In the genomic region with DNA sequence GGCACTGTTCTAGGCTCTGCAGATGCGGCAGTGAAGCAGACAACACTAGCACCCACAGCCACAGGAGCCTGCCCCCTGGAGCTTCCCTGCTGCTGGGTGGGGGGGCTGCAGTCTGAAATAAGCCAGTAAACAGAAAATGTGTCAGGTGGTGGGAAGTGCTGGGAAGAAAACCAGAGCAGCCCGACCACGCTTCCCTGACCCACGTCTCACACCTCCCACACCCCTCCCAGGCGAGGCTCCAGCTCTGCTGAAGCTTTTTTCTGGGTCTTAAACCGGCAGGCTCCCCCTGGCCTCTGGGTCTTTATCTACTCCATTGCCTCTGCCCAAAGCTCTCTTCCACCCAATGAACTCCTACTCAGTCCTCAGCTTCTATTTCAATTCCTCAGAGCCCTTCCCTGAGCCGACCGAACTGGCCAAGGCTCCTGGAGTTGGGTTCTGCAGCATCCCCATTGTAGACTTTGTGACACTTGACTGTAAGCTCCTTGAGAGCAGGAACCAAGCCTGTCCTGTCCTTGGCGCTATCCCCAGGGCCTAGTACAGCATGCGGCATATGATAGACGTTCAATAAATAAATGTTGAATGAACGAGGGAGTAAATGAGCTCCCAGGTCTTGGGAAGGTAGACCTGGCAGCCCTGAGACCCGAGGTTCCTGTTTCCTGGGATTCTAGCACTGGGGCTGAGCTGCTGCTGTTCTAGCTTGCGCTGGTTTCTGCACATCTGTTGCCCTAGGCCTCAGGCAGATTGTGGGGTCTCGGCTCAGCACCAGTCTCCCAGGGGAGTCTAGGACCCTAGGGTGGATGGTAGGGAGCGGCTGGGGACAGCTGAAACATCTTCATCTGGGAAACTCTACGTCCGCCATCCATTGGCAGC, we compare ENCODE assay signal across 23 cellular contexts. TPM values are rescaled to one million over a fixed set of nuclear protein-coding genes. Genes with fewer than 3 reads are reported as not detected.
DNase-seq lines count a peak whose midpoint lies in the region; ATAC-seq and TF ChIP-seq lines count a peak whose summit lies in the region.
"Had no signal": no experiment of that assay in that cellular context is flagged by ENCODE, and none has a peak within 500 bp of the region (broad histone marks: within the 10 kb centered on the region; RNA-seq: fewer than 3 reads in every experiment).

No MANE protein-coding gene starts in this region.

- no peak overlapping the region for H3K18ac ChIP-seq in IMR-90 (ENCODE audit: low read depth, low read length)
- H3K18ac ChIP-seq in mesendoderm (ENCODE audit: low read length): no peak overlapping the region

- H3K36me3 ChIP-seq in BLaER1 treated with 17β-estradiol and CSF1 and Interleukin-3, amounts not matched to agents 10 nM and 100 nM: peaks cover 0 to 15% (median 6%) of the 10 kb centered on the region in 11 experiments; a peak in 13 of 22 replicates
- H3K36me3 ChIP-seq in IMR-90 (ENCODE audit: control insufficient read depth, insufficient read depth, low read length) (no peaks in the 10 kb centered on the region), mesendoderm (ENCODE audit: control insufficient read depth, insufficient read depth, low read length) (no peaks in the 10 kb centered on the region)
- H3K36me3 ChIP-seq: HAP-1 had no signal

- H3K4me1 ChIP-seq in BLaER1 treated with 17β-estradiol and CSF1 and Interleukin-3, amounts not matched to agents 10 nM and 100 nM: peaks cover 34 to 91% (median 81%) of the 10 kb centered on the region in 10 experiments
- H3K4me1 ChIP-seq in IMR-90 (ENCODE audit: control insufficient read depth, insufficient read depth, low read length) (peaks cover 4% of the 10 kb centered on the region), mesendoderm (ENCODE audit: control insufficient read depth, low read depth, low read length) (no peaks in the 10 kb centered on the region)
- H3K4me1 ChIP-seq: HAP-1 had no signal

- no peak for TF ChIP-seq RAD21 in IMR-90 (IDR thresholded peaks at IDR 0.05; ENCODE audit: low read length)

- in situ Hi-C loops in IMR-90 (cut with MboI; ENCODE audit: low sequenced_read_pairs): no loop called here

- peak overlapping the region; percentile 94 for H3K27ac Mint-ChIP-seq in stimulated activated memory B cell treated with anti-CD40 and anti-IgM and Interleukin-4, amounts not matched to agents 10 μg/mL and 1 μg/mL and 100 μg/mL, for 72 hours
- H3K27ac Mint-ChIP-seq: CD8-positive, alpha-beta T cell; GM23338 had no signal

- H3K4me1 Mint-ChIP-seq in stimulated activated memory B cell treated with anti-CD40 and anti-IgM and Interleukin-4, amounts not matched to agents 10 μg/mL and 1 μg/mL and 100 μg/mL, for 72 hours: peaks cover 51% of the 10 kb centered on the region
- H3K4me1 Mint-ChIP-seq: GM23338 had no signal

- CTCF ChIA-PET in IMR-90 (lab: Yijun Ruan, JAX): no interaction called here

- H3K27me3 Mint-ChIP-seq in stimulated activated memory B cell treated with anti-CD40 and anti-IgM and Interleukin-4, amounts not matched to agents 10 μg/mL and 1 μg/mL and 100 μg/mL, for 72 hours: no peaks in the 10 kb centered on the region

- H3K23ac ChIP-seq in IMR-90 (ENCODE audit: low read depth, low read length): no peak overlapping the region
- peak overlapping the region; percentile 24 for H3K23ac ChIP-seq in mesendoderm (ENCODE audit: low read length)

- no peak overlapping the region for H2BK120ac ChIP-seq in IMR-90 (ENCODE audit: low read depth, low read length)
- H2BK120ac ChIP-seq in mesendoderm (ENCODE audit: low read depth, low read length): no peak overlapping the region

- dilution Hi-C loops in IMR-90 (cut with HindIII; ENCODE audit: low sequenced_read_pairs, unreplicated experiment): no loop called here

- H3K4me2 ChIP-seq in BLaER1 treated with 17β-estradiol and CSF1 and Interleukin-3, amounts not matched to agents 10 nM and 100 nM: peak overlapping the region; percentile 69 to 97 (median 82); a peak in 21 of 22 replicates
- no peak overlapping the region for H3K4me2 ChIP-seq in IMR-90 (ENCODE audit: low read depth, low read length)
- H3K4me2 ChIP-seq in mesendoderm (ENCODE audit: low read length): no peak overlapping the region
- H3K4me2 ChIP-seq: GM23338 had no signal

- POLR2A ChIA-PET in IMR-90 (lab: Charles Lee; ENCODE audit: unreplicated experiment): interaction anchor here (0.8 kb wide), 1 partner anchor 130 kb away, joined by 3 read pairs; no protein-coding TSS in a partner anchor

- no peak overlapping the region for H2AK5ac ChIP-seq in IMR-90 (ENCODE audit: low read depth, low read length)
- H2AK5ac ChIP-seq in mesendoderm (ENCODE audit: low read length): no peak overlapping the region

- H3K56ac ChIP-seq in IMR-90 (ENCODE audit: extremely low read depth, insufficient read depth, low read length): no peak overlapping the region
- no peak overlapping the region for H3K56ac ChIP-seq in mesendoderm (ENCODE audit: low read length)

- no peak for ATAC-seq in IMR-90 (ENCODE audit: low read depth)
- ATAC-seq in stimulated activated memory B cell treated with anti-CD40 and anti-IgM and Interleukin-4, amounts not matched to agents 10 μg/mL and 1 μg/mL and 100 μg/mL, for 72 hours: no peak
- ATAC-seq: CD8-positive, alpha-beta T cell; GM23338 had no signal

- H2BK15ac ChIP-seq in IMR-90 (ENCODE audit: low read depth, low read length): no peak overlapping the region
- H2BK15ac ChIP-seq in mesendoderm (replicated peaks; ENCODE audit: low read depth): no peak overlapping the region

- intact Hi-C loops in IMR-90 (cut with micrococcal nuclease): no loop called here

- TF ChIP-seq POLR2A in IMR-90 (IDR thresholded peaks at IDR 0.05; ENCODE audit: low read depth, low read length): no peak

- peak overlapping the region in 8 of 11 experiments; percentile 60 to 91 (median 83); a peak in 11 of 22 replicates for H3K27ac ChIP-seq in BLaER1 treated with 17β-estradiol and CSF1 and Interleukin-3, amounts not matched to agents 10 nM and 100 nM
- no peak overlapping the region for H3K27ac ChIP-seq in IMR-90 (ENCODE audit: insufficient read depth, low read length)
- H3K27ac ChIP-seq in mesendoderm (ENCODE audit: low read depth, low read length): no peak overlapping the region
- H3K27ac ChIP-seq: KMS-11, RWPE1, SK-N-MC had no signal

- H4K5ac ChIP-seq in IMR-90 (ENCODE audit: low read depth, low read length) (no peak overlapping the region), mesendoderm (ENCODE audit: low read length) (no peak overlapping the region)

- no peaks in the 10 kb centered on the region for H3K9me3 ChIP-seq in BLaER1 treated with 17β-estradiol and CSF1 and Interleukin-3, amounts not matched to agents 10 nM and 100 nM (replicated peaks in 1 of 11)
- H3K9me3 ChIP-seq in IMR-90 (ENCODE audit: control insufficient read depth, insufficient read depth, low read length): no peaks in the 10 kb centered on the region
- H3K9me3 ChIP-seq: HAP-1 had no signal

- H3K9me3 Mint-ChIP-seq in stimulated activated memory B cell treated with anti-CD40 and anti-IgM and Interleukin-4, amounts not matched to agents 10 μg/mL and 1 μg/mL and 100 μg/mL, for 72 hours: no peaks in the 10 kb centered on the region
- H3K9me3 Mint-ChIP-seq: CD8-positive, alpha-beta T cell had no signal

- H4K20me1 ChIP-seq in BLaER1 treated with 17β-estradiol and CSF1 and Interleukin-3, amounts not matched to agents 10 nM and 100 nM: peaks cover 0 to 15% (median 0%) of the 10 kb centered on the region in 11 experiments; a peak in 3 of 22 replicates
- H4K20me1 ChIP-seq in IMR-90 (ENCODE audit: insufficient read depth, low read length): 0 out of 2 replicates have a peak, but pooled peaks cover 3% of the 10 kb centered on the region

- H3K4ac ChIP-seq in IMR-90 (ENCODE audit: low read depth, low read length): no peak overlapping the region
- no peak overlapping the region for H3K4ac ChIP-seq in mesendoderm (ENCODE audit: low read depth, low read length)

- H3K79me1 ChIP-seq in IMR-90 (ENCODE audit: low read depth in 1 of 2, low read length in 2 of 2) (no peaks in the 10 kb centered on the region), mesendoderm (ENCODE audit: low read length) (no peaks in the 10 kb centered on the region)

- H2AK9ac ChIP-seq in IMR-90 (replicated peaks; ENCODE audit: low read depth, low read length, poor library complexity): peak overlapping the region; percentile 5

- WGBS in IMR-90 (ENCODE audit: extremely low coverage in 2 of 2, insufficient read length in 1 of 2), 2 experiments: 93% methylated on average over 8 of the region's 18 CpGs; no CpG with 5 or more reads in 1 of the 2 experiments
- no CpG with 5 or more reads among the region's 18 CpGs for WGBS in mesendoderm (ENCODE audit: extremely low coverage, insufficient coverage, low lambda C conversion rate)

- no peak overlapping the region for H2BK5ac ChIP-seq in IMR-90 (ENCODE audit: low read depth, low read length, poor library complexity, severe bottlenecking)
- H2BK5ac ChIP-seq in mesendoderm (ENCODE audit: low read length): no peak overlapping the region

- no peak overlapping the region for H4K91ac ChIP-seq in IMR-90 (ENCODE audit: insufficient read depth, low read depth, low read length)

- H3K27me3 ChIP-seq in BLaER1 treated with 17β-estradiol and CSF1 and Interleukin-3, amounts not matched to agents 10 nM and 100 nM: no peaks in the 10 kb centered on the region
- H3K27me3 ChIP-seq in IMR-90 (ENCODE audit: control insufficient read depth, insufficient read depth, low read length) (peaks cover 13% of the 10 kb centered on the region; the same call in 1 of the 2 replicates), mesendoderm (ENCODE audit: insufficient read depth, low read length, poor library complexity) (no peaks in the 10 kb centered on the region)

- H4K8ac ChIP-seq in IMR-90 (ENCODE audit: low read depth in 2 of 2, low read length in 2 of 2) (no peak overlapping the region), mesendoderm (ENCODE audit: low read depth, low read length) (no peak overlapping the region)

- no peaks in the 10 kb centered on the region for H3K36me3 Mint-ChIP-seq in stimulated activated memory B cell treated with anti-CD40 and anti-IgM and Interleukin-4, amounts not matched to agents 10 μg/mL and 1 μg/mL and 100 μg/mL, for 72 hours

- no peak for TF ChIP-seq CTCF in IMR-90 (conservative IDR thresholded peaks at IDR 0.05; ENCODE audit: low read depth, low read length)

- H3K9me1 ChIP-seq in IMR-90 (ENCODE audit: insufficient read depth, low read length): no peaks in the 10 kb centered on the region

- no peak overlapping the region for H3K4me3 Mint-ChIP-seq in stimulated activated memory B cell treated with anti-CD40 and anti-IgM and Interleukin-4, amounts not matched to agents 10 μg/mL and 1 μg/mL and 100 μg/mL, for 72 hours
- H3K4me3 Mint-ChIP-seq: CD8-positive, alpha-beta T cell; GM23338 had no signal

- DNase-seq in IMR-90: no peak
- no peak for DNase-seq in mesendoderm
- DNase-seq in cerebellar cortex (ENCODE audit: low spot score): no peak
- no peak for DNase-seq in NCI-H1092 treated with DMSO at 0.1 percent for 48 hours (lab: John Stamatoyannopoulos, UW)
- DNase-seq in activated T-cell treated with anti-CD3 and anti-CD28 coated beads for 4 hours: no peak
- DNase-seq: C1 segment of cervical spinal cord; CD8-positive, alpha-beta T cell; GDM1; NCI-H1105; NCI-H146; NCI-H2029 treated with DMSO at 0.1 percent for 48 hours; NCI-H510A treated with DMSO at 0.1 percent for 48 hours; NCI-H774; NK-92 treated with Interleukin-12 subunit alpha and Interleukin-12 subunit beta, amount 100 ng/mL, for 24 hours; SHP77 treated with DMSO at 0.1 percent for 48 hours had no signal

- no TSS peak for BruUV-seq in IMR-90 (replicated peaks; lab: Mats Ljungman, UMichigan)

- H2BK20ac ChIP-seq in IMR-90 (ENCODE audit: low read depth, low read length): no peak overlapping the region

- no peak overlapping the region for H3K4me3 ChIP-seq in BLaER1 treated with 17β-estradiol and CSF1 and Interleukin-3, amounts not matched to agents 10 nM and 100 nM
- no peak overlapping the region for H3K4me3 ChIP-seq in IMR-90 (ENCODE audit: insufficient read depth, low read depth, low read length)
- no peak overlapping the region for H3K4me3 ChIP-seq in mesendoderm (ENCODE audit: low read length)
- H3K4me3 ChIP-seq: GM23338, HAP-1, SK-N-MC had no signal

- no peak overlapping the region for H3K14ac ChIP-seq in IMR-90 (replicated peaks; ENCODE audit: low read depth, low read length)

- H2AFZ ChIP-seq in IMR-90 (replicated peaks; ENCODE audit: low read length, poor library complexity): peak overlapping the region; percentile 23
- H2AFZ ChIP-seq: GM23338 had no signal

- H3K9ac ChIP-seq in BLaER1 treated with 17β-estradiol and CSF1 and Interleukin-3, amounts not matched to agents 10 nM and 100 nM: peak overlapping the region in 5 of 11 experiments; percentile 57 to 76 (median 74); a peak in 6 of 22 replicates
- no peak overlapping the region for H3K9ac ChIP-seq in IMR-90 (ENCODE audit: low read depth, low read length)
- no peak overlapping the region for H3K9ac ChIP-seq in mesendoderm (ENCODE audit: low read length)
- H3K9ac ChIP-seq: KMS-11 had no signal

- H3K79me2 ChIP-seq in mesendoderm (ENCODE audit: control insufficient read depth, insufficient read depth, low read length): no peaks in the 10 kb centered on the region

RNA-seq across cellular contexts. Expression of a gene that starts 18.4 kb away (rescaled TPM):
- total RNA-seq in IMR-90 (2012; rRNA removed): 12.2 and 14.2 TPM in 2 replicates
- 23.7 and 28.7 TPM in 2 replicates for polyA plus RNA-seq in IMR-90 (2012; rRNA removed)
- 12.9 and 18.5 TPM in 2 replicates for polyA plus RNA-seq in IMR-90 (2012; cell fraction: cytosol; rRNA removed)
- 74.8 and 224 TPM in 2 replicates for polyA plus RNA-seq in IMR-90 (2012; cell fraction: nucleus; rRNA removed; ENCODE audit: low replicate concordance)
- 36.6 TPM for polyA plus RNA-seq in mesendoderm (2013, experiment 1 of 2)
- 38.8 TPM for polyA plus RNA-seq in mesendoderm (2013, experiment 2 of 2)

RNA-seq across cellular contexts. Expression of a gene that starts 25.4 kb away (rescaled TPM):
- total RNA-seq in IMR-90 (2012; rRNA removed): under 0.01 TPM in 2 replicates
- 0.31 and 0.37 TPM in 2 replicates for polyA plus RNA-seq in IMR-90 (2012; rRNA removed)
- 0.35 and 0.56 TPM in 2 replicates for polyA plus RNA-seq in IMR-90 (2012; cell fraction: cytosol; rRNA removed)
- polyA plus RNA-seq in IMR-90 (2012; cell fraction: nucleus; rRNA removed; ENCODE audit: low replicate concordance): 0.54 and 0.72 TPM in 2 replicates
- 10.3 TPM for polyA plus RNA-seq in mesendoderm (2013, experiment 1 of 2)
- polyA plus RNA-seq in mesendoderm (2013, experiment 2 of 2): 10.7 TPM
- total RNA-seq: A673; CD8-positive, alpha-beta T cell had no signal

RNA-seq across cellular contexts. Expression of a gene that starts 57.5 kb away (rescaled TPM):
- total RNA-seq in IMR-90 (2012; rRNA removed): 76.4 and 84.2 TPM in 2 replicates
- polyA plus RNA-seq in IMR-90 (2012; rRNA removed): 51.6 and 52.8 TPM in 2 replicates
- polyA plus RNA-seq in IMR-90 (2012; cell fraction: cytosol; rRNA removed): 33.4 and 38.2 TPM in 2 replicates
- polyA plus RNA-seq in IMR-90 (2012; cell fraction: nucleus; rRNA removed; ENCODE audit: low replicate concordance): 60.3 and 63.8 TPM in 2 replicates
- polyA plus RNA-seq in mesendoderm (2013, experiment 1 of 2): 42.4 TPM
- 41.1 TPM for polyA plus RNA-seq in mesendoderm (2013, experiment 2 of 2)

Comparison
In these comparisons a context has a peak if more than half of its experiments do, and no peak if none do; other contexts are left out.
1. H3K27ac ChIP-seq: peak in BLaER1 treated with 17β-estradiol and CSF1 and Interleukin-3, amounts not matched to agents 10 nM and 100 nM (8 of 11); none in IMR-90 (single experiment) and mesendoderm (single experiment).
2. H3K4me2 ChIP-seq: peak in BLaER1 treated with 17β-estradiol and CSF1 and Interleukin-3, amounts not matched to agents 10 nM and 100 nM (11 of 11); none in IMR-90 (single experiment) and mesendoderm (single experiment).